In genomic region chr3:184977796-184978195, GRCh38 we compare ENCODE assay signal across 26 cellular contexts.
"Had no signal": no experiment of that assay in that cellular context is flagged by ENCODE, and none has a peak within 500 bp of the region (broad histone marks: within the 10 kb centered on the region; RNA-seq: fewer than 3 reads in every experiment).

No MANE protein-coding gene starts in this region.

- H3K4me3 ChIP-seq: colonic mucosa, esophagus squamous epithelium, gastroesophageal sphincter, right lobe of liver, thyroid gland, upper lobe of right lung had no signal

- ATAC-seq: gastroesophageal sphincter; left cardiac atrium; right lobe of liver; stimulated activated effector memory CD8-positive, alpha-beta T cell treated with anti-CD3 and anti-CD28 coated beads, Interleukin-12 subunit alpha, Interleukin-12 subunit beta, amount 100 ng/mL, for 72 hours; stimulated activated naive CD8-positive, alpha-beta T cell treated with anti-CD3 and anti-CD28 coated beads, Interleukin-15, amount 100 ng/mL, for 72 hours; upper lobe of right lung had no signal

- H3K4me1 ChIP-seq: esophagus squamous epithelium, gastroesophageal sphincter, thyroid gland, upper lobe of right lung had no signal

- H3K36me3 ChIP-seq: colonic mucosa, right lobe of liver had no signal

- H3K9me3 ChIP-seq: colonic mucosa, esophagus squamous epithelium, gastroesophageal sphincter, right lobe of liver, thyroid gland had no signal

- H3K27me3 Mint-ChIP-seq: activated naive CD8-positive, alpha-beta T cell; central memory CD8-positive, alpha-beta T cell; stimulated activated naive CD8-positive, alpha-beta T cell treated with anti-CD3 and anti-CD28 coated beads, Interleukin-15, amount 100 ng/mL, for 72 hours had no signal

- H3K27ac Mint-ChIP-seq: activated naive CD8-positive, alpha-beta T cell; nephron; stimulated activated effector memory CD8-positive, alpha-beta T cell treated with anti-CD3 and anti-CD28 coated beads, Interleukin-12 subunit alpha, Interleukin-12 subunit beta, amount 100 ng/mL, for 72 hours; stimulated activated naive CD8-positive, alpha-beta T cell treated with anti-CD3 and anti-CD28 coated beads, Interleukin-15, amount 100 ng/mL, for 72 hours; T-helper 2 cell treated with Interferon-gamma antibody and Interleukin-4, amounts not matched to agents 5 μg/mL and 100 μg/mL, for 36 hours had no signal

- H3K4me3 Mint-ChIP-seq: activated naive CD8-positive, alpha-beta T cell; central memory CD8-positive, alpha-beta T cell; nephron; stimulated activated effector memory CD8-positive, alpha-beta T cell treated with anti-CD3 and anti-CD28 coated beads, Interleukin-12 subunit alpha, Interleukin-12 subunit beta, amount 100 ng/mL, for 72 hours; stimulated activated naive CD8-positive, alpha-beta T cell treated with anti-CD3 and anti-CD28 coated beads, Interleukin-15, amount 100 ng/mL, for 72 hours; T-helper 2 cell treated with Interferon-gamma antibody and Interleukin-4, amounts not matched to agents 5 μg/mL and 100 μg/mL, for 36 hours had no signal

- DNase-seq: activated CD4-positive, alpha-beta T cell treated with anti-CD3 and anti-CD28 coated beads for 4 hours; activated CD4-positive, alpha-beta T cell treated with anti-CD3 and anti-CD28 coated beads, Interleukin-2, amount 50 U/mL, for 48 hours; activated CD4-positive, CD25-positive, alpha-beta regulatory T cell; activated CD8-positive, alpha-beta memory T cell treated with anti-CD3 and anti-CD28 coated beads for 24 hours; activated effector memory CD4-positive, alpha-beta T cell treated with Interleukin-2 at 50 U/mL for 16 hours; activated naive CD4-positive, alpha-beta T cell treated with Interleukin-2 at 50 U/mL for 16 hours; anterior cingulate cortex; colonic mucosa; effector CD8-positive, alpha-beta T cell; esophagus squamous epithelium; head of caudate nucleus; hippocampal formation; left cardiac atrium; mammary epithelial cell; right lobe of liver; stimulated activated CD4-positive, alpha-beta T cell treated with anti-CD3 and anti-CD28 coated beads, Interleukin-12 subunit alpha, Interleukin-12 subunit beta, amount 100 ng/mL, for 4 hours; stimulated activated CD4-positive, alpha-beta T cell treated with anti-CD3 and anti-CD28 coated beads, Interleukin-4, amount 100 ng/mL, for 1 hour; stimulated activated naive CD8-positive, alpha-beta T cell treated with anti-CD3 and anti-CD28 coated beads, Interleukin-15, amount 100 ng/mL, for 72 hours; thyroid gland; upper lobe of right lung had no signal

- H3K27me3 ChIP-seq: colonic mucosa, esophagus squamous epithelium, gastroesophageal sphincter, right lobe of liver, thyroid gland, upper lobe of right lung had no signal

- H3K9me3 Mint-ChIP-seq: central memory CD8-positive, alpha-beta T cell had no signal
